In the genomic region with DNA sequence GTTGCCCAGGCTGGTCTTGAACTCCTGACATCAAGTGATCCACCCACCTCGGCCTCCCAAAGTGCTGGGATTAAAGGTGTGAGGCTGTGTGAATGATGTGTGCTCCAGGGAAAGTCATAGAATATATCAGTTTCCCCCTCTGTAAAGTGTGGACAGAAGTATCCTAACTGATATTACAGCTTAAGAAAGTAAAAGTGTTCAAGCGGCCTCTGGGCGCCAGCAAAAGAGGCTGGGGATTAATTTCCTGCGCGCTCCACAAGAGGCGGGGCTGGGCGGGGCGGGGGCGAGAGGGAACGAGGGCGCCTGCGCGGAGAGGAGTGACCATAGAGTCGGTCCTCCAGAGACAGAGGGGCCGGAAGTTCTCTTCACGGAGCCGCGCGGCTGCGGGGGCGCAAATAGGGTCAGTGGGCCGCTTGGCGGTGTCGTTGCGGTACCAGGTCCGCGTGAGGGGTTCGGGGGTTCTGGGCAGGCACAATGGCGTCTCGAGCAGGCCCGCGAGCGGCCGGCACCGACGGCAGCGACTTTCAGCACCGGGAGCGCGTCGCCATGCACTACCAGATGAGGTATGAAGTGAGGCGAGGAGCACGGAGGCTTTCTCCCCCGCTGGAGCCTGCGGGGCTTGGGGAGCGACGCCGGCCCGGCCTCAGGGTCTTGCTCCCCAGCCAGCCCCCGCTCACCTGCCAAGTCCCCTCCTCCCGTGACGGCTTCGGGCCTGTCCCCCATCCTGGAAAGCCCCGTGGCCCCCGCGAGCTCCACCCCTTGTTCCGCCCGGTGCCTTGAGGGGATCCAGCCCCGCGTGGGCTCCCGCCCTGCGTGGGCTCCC, we compare ENCODE assay signal across 8 cellular contexts. TPM values are rescaled to one million over a fixed set of nuclear protein-coding genes. Genes with fewer than 3 reads are reported as not detected.
DNase-seq lines count a peak whose midpoint lies in the region; ATAC-seq, FAIRE-seq and TF ChIP-seq lines count a peak whose summit lies in the region.

Gene JAGN1 (plus strand): TSS at position 362 of the 823 bp plus-strand sequence. CDS start 113 bp downstream, at position 475.

- peaks cover 50% of the 10 kb centered on the region for H3K4me1 ChIP-seq in HepG2 (ENCODE audit: insufficient read depth, low read length)

- CTCF ChIA-PET in BJ (lab: Yijun Ruan, JAX) (interaction anchor here (0.7 to 0.9 kb wide), 2 partner anchors 53 to 85 kb away, joined by 3 to 4 read pairs; no protein-coding TSS in a partner anchor), HepG2 (lab: Yijun Ruan, JAX; ENCODE audit: low intra/inter-chr PET ratio, low total read pairs) (no interaction called here)

- H3K27me3 ChIP-seq in BJ (ENCODE audit: control insufficient read depth, insufficient read depth, low read length), result no peaks in the 10 kb centered on the region
- H3K27me3 ChIP-seq in HepG2 (ENCODE audit: control insufficient read depth in 1 of 2, insufficient read depth in 2 of 2, low read length in 2 of 2), result no peaks in the 10 kb centered on the region; a peak in 1 of 5 replicates

- POLR2A ChIA-PET in BJ (lab: Charles Lee), result interaction anchor here (0.6 kb wide), 1 partner anchor 261 kb away, joined by 5 read pairs; no protein-coding TSS in a partner anchor
- POLR2A ChIA-PET in HepG2 (lab: Yijun Ruan, JAX), result interaction anchor here (0.8 to 3.8 kb wide), 12 partner anchors 7 to 98 kb away, joined by 3 to 36 read pairs (median 6); partner anchors contain the start of genes ARPC4, CIDEC, CRELD1 and IL17RC

- in situ Hi-C loops in HepG2 (cut with HindIII; ENCODE audit: extremely low pct_ligation_motif_present, low pct_unique_long_range_greater_than_20kb), result no loop called here

- TF ChIP-seq RAD21 in HepG2 (CRISPR knock-in tag; IDR thresholded peaks at IDR 0.05), result peak; percentile 71

- under 1% methylated on average over 42 of the region's 62 CpGs for WGBS in HepG2 (ENCODE audit: low lambda C conversion rate)

- H3K36me3 ChIP-seq in BJ (ENCODE audit: control insufficient read depth, insufficient read depth, low read length) (peaks cover 6% of the 10 kb centered on the region), HepG2 (replicated peaks in 1 of 2; ENCODE audit: control insufficient read depth in 1 of 2, insufficient read depth in 2 of 2, low read length in 2 of 2) (peaks cover 3 to 9% of the 10 kb centered on the region in 2 experiments; a peak in 4 of 5 replicates)

- 0 out of 2 replicates have a peak, but pooled peaks have one; percentile 9 for TF ChIP-seq CTCF in BJ (IDR thresholded peaks at IDR 0.05; ENCODE audit: insufficient read depth, low read depth, low read length)
- peak; percentile 57 for TF ChIP-seq CTCF in HepG2 (CRISPR knock-in tag; IDR thresholded peaks at IDR 0.05)

- DNase-seq in BJ (ENCODE audit: low read depth) (no peak), GM19238 (ENCODE audit: insufficient read length, low spot score) (peak; percentile 88), NCI-H82 (lab: John Stamatoyannopoulos, UW) (peak; percentile 94), dermis blood vessel endothelial cell (peak; percentile 93), HepG2 (ENCODE audit: low spot score) (peak; percentile 77)
- peak; percentile 91 to 93 for DNase-seq in activated CD4-positive, alpha-beta T cell treated with anti-CD3 and anti-CD28 coated beads, Interleukin-2, amount 50 U/mL, for 4 hours
- peak; percentile 92 for DNase-seq in stimulated activated CD4-positive, alpha-beta T cell treated with anti-CD3 and anti-CD28 coated beads, Interleukin-2, amount 100 ng/mL, for 4 hours (ENCODE audit: low read depth)

- peak within 1 kb of the TSS; percentile 92 for H3K27ac ChIP-seq in HepG2 (ENCODE audit: extremely low read length, insufficient read depth, low read length)

- TSS peak; percentile 77 for BruUV-seq in HepG2 (replicated peaks; lab: Mats Ljungman, UMichigan)

- H2AFZ ChIP-seq in HepG2 (ENCODE audit: low read length), result no peak within 1 kb of the TSS

- H3K79me2 ChIP-seq in HepG2 (ENCODE audit: insufficient read depth, low read length), result peaks cover 26% of the 10 kb centered on the region

- H3K9ac ChIP-seq in HepG2 (ENCODE audit: insufficient read depth, low read depth, low read length), result peak within 1 kb of the TSS; percentile 98

- FAIRE-seq in HepG2 (lab: Jason Lieb, UNC), result no peak

- peak; percentile 80 for ATAC-seq in HG03439 (IDR thresholded peaks at IDR 0.05; ENCODE audit: unreplicated experiment)
- ATAC-seq in HepG2, result peak; percentile 85

- H3K4me2 ChIP-seq in HepG2 (ENCODE audit: low read depth, low read length), result peak within 1 kb of the TSS; percentile 76

- intact Hi-C loops in HepG2 (cut with micrococcal nuclease; ENCODE audit: unreplicated experiment), result loop anchor here (1.0 kb wide), 1 partner anchor 28 kb away; no protein-coding TSS in a partner anchor

- TF ChIP-seq EP300 in HepG2 (IDR thresholded peaks at IDR 0.05; ENCODE audit: low read depth in 2 of 2, low read length in 2 of 2) (peak in 1 of 2 experiments; percentile 46; a peak in 2 of 4 replicates), HepG2 (CRISPR knock-in tag; IDR thresholded peaks at IDR 0.05; ENCODE audit: borderline replicate concordance) (peak; percentile 14; the same call in 1 of the 2 replicates)

- no peaks in the 10 kb centered on the region for H4K20me1 ChIP-seq in HepG2 (ENCODE audit: insufficient read depth, low read length)

- TF ChIP-seq POLR2A in HepG2 (IDR thresholded peaks at IDR 0.05; ENCODE audit: insufficient read depth in 1 of 2, low read depth in 2 of 2, low read length in 2 of 2), result peak; percentile 89 to 97

- no peaks in the 10 kb centered on the region for H3K9me3 ChIP-seq in HepG2 (ENCODE audit: low read length)

- H3K4me3 ChIP-seq in BJ (ENCODE audit: low read depth, low read length) (peak within 1 kb of the TSS; percentile 98), HepG2 (replicated peaks in 1 of 3; ENCODE audit: insufficient read depth in 1 of 3, low read depth in 2 of 3, low read length in 3 of 3) (peak within 1 kb of the TSS; percentile 85 to 99 (median 98))

TF ChIP-seq in HepG2, 621 proteins besides CTCF, POLR2A, EP300 and RAD21 (continues in another document):
- TF ChIP-seq RXRA (CRISPR knock-in tag; IDR thresholded peaks at IDR 0.05) (peak; percentile 73; the same call in 1 of the 2 replicates), FOSL2 (CRISPR knock-in tag; IDR thresholded peaks at IDR 0.05) (peak; percentile 49), ZC3H13 (CRISPR knock-in tag; IDR thresholded peaks at IDR 0.05) (no peak), WIZ (CRISPR knock-in tag; IDR thresholded peaks at IDR 0.05) (0 out of 2 replicates have a peak, but pooled peaks have one; percentile 56)
- TF ChIP-seq, protein P1, sequence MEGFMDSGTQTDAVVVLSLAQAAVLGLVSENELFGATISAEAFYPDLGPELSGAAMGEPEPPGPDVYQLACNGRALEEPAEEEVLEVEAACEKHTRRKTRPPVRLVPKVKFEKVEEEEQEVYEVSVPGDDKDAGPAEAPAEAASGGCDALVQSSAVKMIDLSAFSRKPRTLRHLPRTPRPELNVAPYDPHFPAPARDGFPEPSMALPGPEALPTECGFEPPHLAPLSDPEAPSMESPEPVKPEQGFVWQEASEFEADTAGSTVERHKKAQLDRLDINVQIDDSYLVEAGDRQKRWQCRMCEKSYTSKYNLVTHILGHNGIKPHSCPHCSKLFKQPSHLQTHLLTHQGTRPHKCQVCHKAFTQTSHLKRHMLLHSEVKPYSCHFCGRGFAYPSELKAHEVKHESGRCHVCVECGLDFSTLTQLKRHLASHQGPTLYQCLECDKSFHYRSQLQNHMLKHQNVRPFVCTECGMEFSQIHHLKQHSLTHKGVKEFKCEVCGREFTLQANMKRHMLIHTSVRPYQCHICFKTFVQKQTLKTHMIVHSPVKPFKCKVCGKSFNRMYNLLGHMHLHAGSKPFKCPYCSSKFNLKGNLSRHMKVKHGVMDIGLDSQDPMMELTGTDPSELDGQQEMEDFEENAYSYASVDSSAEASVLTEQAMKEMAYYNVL (CRISPR knock-in tag; IDR thresholded peaks at IDR 0.05; ENCODE audit: borderline replicate concordance), result peak; percentile 62; the same call in 1 of the 2 replicates

RNA-seq across cellular contexts. Expression of gene JAGN1, which starts in this region (rescaled TPM):
- 46.5 and 47.2 TPM in 2 replicates for polyA plus RNA-seq in BJ (2011; rRNA removed)
- 24.1 and 34.5 TPM in 2 replicates for polyA minus RNA-seq in BJ (2011; rRNA and poly(A)+ RNA removed)
- 31.6 and 39.5 TPM in 2 replicates for total RNA-seq in dermis blood vessel endothelial cell
- total RNA-seq in HepG2 (2016; rRNA removed; fragmentation: Illumina TruSeq; extraction: Trizol), result 40.9 and 50.9 TPM in 2 replicates
- 30.5 and 31.6 TPM in 2 replicates for total RNA-seq in HepG2 (2016; cell fraction: cytosol; rRNA removed; fragmentation: Illumina TruSeq; extraction: Trizol; ENCODE audit: low read depth)
- 39.2 and 48.3 TPM in 2 replicates for total RNA-seq in HepG2 (2016; cell fraction: insoluble cytoplasmic fraction; rRNA removed; fragmentation: Illumina TruSeq; extraction: Trizol)
- total RNA-seq in HepG2 (2016; cell fraction: membrane; rRNA removed; fragmentation: Illumina TruSeq; extraction: Trizol), result 58.9 and 62.5 TPM in 2 replicates
- 26.1 and 35.8 TPM in 2 replicates for total RNA-seq in HepG2 (2016; cell fraction: nucleus; rRNA removed; fragmentation: Illumina TruSeq; extraction: Trizol)
- polyA plus RNA-seq in HepG2 (2011; rRNA removed), result 49.9 and 59.1 TPM in 2 replicates
- polyA plus RNA-seq in HepG2 (2011; cell fraction: cytosol; rRNA removed), result 62.8 and 77.2 TPM in 2 replicates
- 15.6 and 21.2 TPM in 2 replicates for polyA plus RNA-seq in HepG2 (2011; cell fraction: nucleus; rRNA removed)
- 51.5 and 51.6 TPM in 2 replicates for polyA plus RNA-seq in HepG2 (2012)
- 34.8 and 36.6 TPM in 2 replicates for polyA plus RNA-seq in HepG2 (2016; cell fraction: cytosol; fragmentation: Illumina TruSeq; extraction: Trizol; ENCODE audit: low read depth)
- 49.7 and 50.5 TPM in 2 replicates for polyA plus RNA-seq in HepG2 (2016; cell fraction: insoluble cytoplasmic fraction; fragmentation: Illumina TruSeq; extraction: Trizol; ENCODE audit: low read depth)
- polyA plus RNA-seq in HepG2 (2016; cell fraction: membrane; fragmentation: Illumina TruSeq; extraction: Trizol; ENCODE audit: low read depth), result 63.1 and 68.7 TPM in 2 replicates
- polyA plus RNA-seq in HepG2 (2016; cell fraction: nucleus; fragmentation: Illumina TruSeq; extraction: Trizol; ENCODE audit: insufficient read depth, low read depth), result 55.7 and 65.1 TPM in 2 replicates
- 106 and 114 TPM in 2 replicates for polyA minus RNA-seq in HepG2 (2011; rRNA and poly(A)+ RNA removed; ENCODE audit: low replicate concordance)
- 28.1 and 40.9 TPM in 2 replicates for polyA minus RNA-seq in HepG2 (2011; cell fraction: cytosol; rRNA and poly(A)+ RNA removed)
- 16.2 and 24.0 TPM in 2 replicates for polyA minus RNA-seq in HepG2 (2011; cell fraction: nucleus; rRNA and poly(A)+ RNA removed)
